12 cellular contexts compared by ENCODE assay signal in the genomic region with DNA sequence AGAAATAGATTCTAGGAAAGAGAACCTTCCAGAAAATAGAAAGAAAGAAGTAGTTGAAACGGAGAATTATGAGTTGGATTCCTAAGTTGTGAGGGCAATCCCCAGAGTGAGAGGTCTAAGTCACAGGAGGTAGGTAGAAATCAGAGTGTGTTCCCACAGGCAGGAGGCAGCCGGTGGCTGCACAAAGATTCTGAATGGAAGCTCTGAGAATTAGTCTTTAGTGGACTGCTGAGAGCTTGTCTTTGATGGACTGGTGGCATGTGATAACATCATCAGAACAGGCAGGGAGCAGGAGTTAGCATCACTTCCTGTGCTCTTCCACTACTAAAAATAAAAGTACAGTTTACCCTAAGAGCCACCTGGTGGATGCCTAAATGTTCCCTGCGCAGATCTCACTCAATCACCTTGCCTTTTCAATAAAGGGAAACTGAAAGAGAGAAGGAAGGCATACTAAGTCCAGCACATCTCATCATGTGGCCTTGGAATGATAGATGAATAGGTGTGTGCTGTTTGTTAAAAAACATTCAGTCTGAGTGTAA.
DNase-seq lines count a peak whose midpoint lies in the region; ATAC-seq and TF ChIP-seq lines count a peak whose summit lies in the region.
"Had no signal": no experiment of that assay in that cellular context is flagged by ENCODE, and none has a peak within 500 bp of the region (broad histone marks: within the 10 kb centered on the region; RNA-seq: fewer than 3 reads in every experiment).

No MANE protein-coding gene starts in this region.

- H3K9ac ChIP-seq in Karpas-422 (ENCODE audit: low read length) = no peak overlapping the region
- H3K9ac ChIP-seq: GM23248 had no signal

- H3K4me1 ChIP-seq in Karpas-422 (ENCODE audit: low read length) (no peaks in the 10 kb centered on the region), spleen (no peaks in the 10 kb centered on the region)
- H3K4me1 ChIP-seq: testis had no signal

- intact Hi-C loops in left ventricle myocardium superior (cut with micrococcal nuclease) = no loop called here
- intact Hi-C loops in spleen (cut with DNase I; ENCODE audit: low total_unique reads) = no loop called here

- no peak for TF ChIP-seq POLR2A in GM18505 (IDR thresholded peaks at IDR 0.05; ENCODE audit: borderline replicate concordance, extremely low read depth, insufficient read depth, insufficient read length)
- no peak for TF ChIP-seq POLR2A in spleen (IDR thresholded peaks at IDR 0.05)

- WGBS in spleen, 5 donors = 66 to 79% (median 72%) methylated on average over 3 of the region's 3 CpGs

- no peak overlapping the region for H3K4me3 ChIP-seq in Karpas-422 (ENCODE audit: low read length)
- H3K4me3 ChIP-seq in spleen = no peak overlapping the region
- H3K4me3 ChIP-seq: GM23248, testis had no signal

- H3K9me2 ChIP-seq in Karpas-422 (replicated peaks; ENCODE audit: insufficient read depth, low read length) = no peaks in the 10 kb centered on the region

- no peak for TF ChIP-seq CTCF in spleen (IDR thresholded peaks at IDR 0.05 in 8 of 11, conservative IDR thresholded peaks at IDR 0.05 in 3 of 11)

- DNase-seq in Karpas-422 (peak; percentile 42), kidney tubule cell (ENCODE audit: low spot score) (peak; percentile 4), DMS114 treated with DMSO at 0.1 percent for 48 hours (lab: John Stamatoyannopoulos, UW; ENCODE audit: unreplicated experiment) (no peak), left ventricle myocardium superior (no peak), spleen (no peak)
- DNase-seq: activated T-cell treated with anti-CD3 and anti-CD28 coated beads for 4 hours; GM23248; NK-92 treated with Interleukin-12 subunit alpha and Interleukin-12 subunit beta, amount 100 ng/mL, for 24 hours; testis had no signal

- H3K79me2 ChIP-seq in Karpas-422 (ENCODE audit: low read length) = no peaks in the 10 kb centered on the region

- H3K9me3 ChIP-seq in Karpas-422 (ENCODE audit: low read length) (no peaks in the 10 kb centered on the region), spleen (no peaks in the 10 kb centered on the region)
- H3K9me3 ChIP-seq: testis had no signal

- no peak overlapping the region for H3K4me2 ChIP-seq in Karpas-422 (ENCODE audit: low read depth, low read length, poor library complexity, severe bottlenecking)

- peak; percentile 72 for ATAC-seq in GM18505 (IDR thresholded peaks at IDR 0.05; ENCODE audit: unreplicated experiment)
- ATAC-seq in GM21619 (IDR thresholded peaks at IDR 0.05; ENCODE audit: unreplicated experiment) = peak; percentile 74
- no peak for ATAC-seq in GM19467 (IDR thresholded peaks at IDR 0.05; ENCODE audit: unreplicated experiment)
- ATAC-seq in left ventricle myocardium superior = no peak

- H4K20me1 ChIP-seq in Karpas-422 (ENCODE audit: insufficient read depth, low read depth, low read length) = no peaks in the 10 kb centered on the region

- no peak overlapping the region for H2AFZ ChIP-seq in Karpas-422 (ENCODE audit: low read length)
- H2AFZ ChIP-seq: GM23248 had no signal

- no peaks in the 10 kb centered on the region for H3K27me3 ChIP-seq in Karpas-422 (ENCODE audit: low read length)
- no peaks in the 10 kb centered on the region for H3K27me3 ChIP-seq in spleen (replicated peaks in 1 of 7)
- H3K27me3 ChIP-seq: testis had no signal

- H3K27ac ChIP-seq in Karpas-422 (ENCODE audit: low read length) (no peak overlapping the region), spleen (no peak overlapping the region)
- H3K27ac ChIP-seq: GM23248, testis had no signal

- no peaks in the 10 kb centered on the region for H3K36me3 ChIP-seq in Karpas-422 (ENCODE audit: insufficient read depth, low read length)
- H3K36me3 ChIP-seq in spleen = no peaks in the 10 kb centered on the region

Comparison
In these comparisons a context has a peak if more than half of its experiments do, and no peak if none do; other contexts are left out.
1. ATAC-seq: peak in GM18505 (single experiment) and GM21619 (single experiment); none in GM19467 (single experiment) and left ventricle myocardium superior (single experiment).
2. DNase-seq: peak in Karpas-422 (single experiment) and kidney tubule cell (single experiment); none in DMS114 treated with DMSO at 0.1 percent for 48 hours (single experiment), left ventricle myocardium superior (single experiment) and spleen (single experiment).